ENCODE assay signal across 23 cellular contexts in genomic region chr3:49712166-49712565, GRCh38. TPM values are rescaled to one million over a fixed set of nuclear protein-coding genes. Genes with fewer than 3 reads are reported as not detected.
DNase-seq lines count a peak whose midpoint lies in the region; ATAC-seq and TF ChIP-seq lines count a peak whose summit lies in the region.
"Had no signal": no experiment of that assay in that cellular context is flagged by ENCODE, and none has a peak within 500 bp of the region (broad histone marks: within the 10 kb centered on the region; RNA-seq: fewer than 3 reads in every experiment).

No MANE protein-coding gene starts in this region.

- peaks cover 5% of the 10 kb centered on the region for H3K27me3 Mint-ChIP-seq in endothelial cell (ENCODE audit: unreplicated experiment)
- H3K27me3 Mint-ChIP-seq: CD4-positive, CD25-positive, alpha-beta regulatory T cell; IgD-negative memory B cell had no signal

- no peaks in the 10 kb centered on the region for H3K27me3 ChIP-seq in right atrium auricular region
- no peaks in the 10 kb centered on the region for H3K27me3 ChIP-seq in sigmoid colon
- H3K27me3 ChIP-seq in stomach, result no peaks in the 10 kb centered on the region
- H3K27me3 ChIP-seq in heart right ventricle, result no peaks in the 10 kb centered on the region
- H3K27me3 ChIP-seq: Peyer's patch had no signal

- H3K4me3 ChIP-seq in right atrium auricular region (no peak overlapping the region), sigmoid colon (no peak overlapping the region), stomach (no peak overlapping the region), heart right ventricle (no peak overlapping the region)
- H3K4me3 ChIP-seq: Peyer's patch, SK-N-MC had no signal

- H3K4me3 Mint-ChIP-seq in endothelial cell (ENCODE audit: unreplicated experiment), result no peak overlapping the region
- H3K4me3 Mint-ChIP-seq: CD4-positive, CD25-positive, alpha-beta regulatory T cell; H9; IgD-negative memory B cell had no signal

- H3K4me1 Mint-ChIP-seq in endothelial cell (ENCODE audit: unreplicated experiment), result peaks cover 10% of the 10 kb centered on the region
- H3K4me1 Mint-ChIP-seq: H9 had no signal

- no peaks in the 10 kb centered on the region for H3K9me3 Mint-ChIP-seq in endothelial cell (ENCODE audit: unreplicated experiment)
- H3K9me3 Mint-ChIP-seq: CD4-positive, CD25-positive, alpha-beta regulatory T cell; H9; IgD-negative memory B cell had no signal

- TF ChIP-seq POLR2A in sigmoid colon (IDR thresholded peaks at IDR 0.05), result no peak
- no peak for TF ChIP-seq POLR2A in stomach (IDR thresholded peaks at IDR 0.05)

- no peak overlapping the region for H3K27ac Mint-ChIP-seq in endothelial cell (ENCODE audit: unreplicated experiment)

- H3K9me3 ChIP-seq in right atrium auricular region (no peaks in the 10 kb centered on the region), KOPT-K1 (ENCODE audit: insufficient read depth, low read length, poor library complexity, severe bottlenecking) (no peaks in the 10 kb centered on the region), sigmoid colon (no peaks in the 10 kb centered on the region), stomach (no peaks in the 10 kb centered on the region), heart right ventricle (no peaks in the 10 kb centered on the region)
- H3K9me3 ChIP-seq: Peyer's patch had no signal

- intact Hi-C loops in left ventricle myocardium superior (cut with micrococcal nuclease), result no loop called here
- intact Hi-C loops in sigmoid colon (cut with DNase I), result no loop called here
- intact Hi-C loops in stomach (cut with DNase I; ENCODE audit: low total_unique reads), result loop anchor here (10.0 kb wide), 1 partner anchor 123 kb away; no protein-coding TSS in a partner anchor
- intact Hi-C loops in heart right ventricle (cut with DNase I), result no loop called here

- no peak for TF ChIP-seq EP300 in sigmoid colon (IDR thresholded peaks at IDR 0.05)
- no peak for TF ChIP-seq EP300 in stomach (IDR thresholded peaks at IDR 0.05)

- H3K27ac ChIP-seq in right atrium auricular region, result no peak overlapping the region
- H3K27ac ChIP-seq in KOPT-K1 (ENCODE audit: low read depth, low read length, poor library complexity, severe bottlenecking), result peak overlapping the region; percentile 70
- no peak overlapping the region for H3K27ac ChIP-seq in sigmoid colon
- no peak overlapping the region for H3K27ac ChIP-seq in stomach
- no peak overlapping the region for H3K27ac ChIP-seq in heart right ventricle
- H3K27ac ChIP-seq: HL-60, Peyer's patch, SK-N-MC had no signal

- peaks cover 13% of the 10 kb centered on the region for H3K36me3 ChIP-seq in right atrium auricular region
- H3K36me3 ChIP-seq in KOPT-K1 (ENCODE audit: insufficient read depth, low read length), result peaks cover 28% of the 10 kb centered on the region
- H3K36me3 ChIP-seq in sigmoid colon, result peaks cover 6 to 45% (median 8%) of the 10 kb centered on the region in 4 donors
- peaks cover 0 to 78% (median 57%) of the 10 kb centered on the region in 4 donors for H3K36me3 ChIP-seq in stomach
- peaks cover 0 to 81% (median 8%) of the 10 kb centered on the region in 9 donors for H3K36me3 ChIP-seq in heart right ventricle

- H3K4me1 ChIP-seq in right atrium auricular region (no peaks in the 10 kb centered on the region), sigmoid colon (no peaks in the 10 kb centered on the region), stomach (no peaks in the 10 kb centered on the region), heart right ventricle (no peaks in the 10 kb centered on the region)
- H3K4me1 ChIP-seq: Peyer's patch had no signal

- TF ChIP-seq CTCF in right atrium auricular region (IDR thresholded peaks at IDR 0.05) (no peak), endothelial cell (IDR thresholded peaks at IDR 0.05; ENCODE audit: unreplicated experiment) (no peak), sigmoid colon (IDR thresholded peaks at IDR 0.05) (no peak), stomach (IDR thresholded peaks at IDR 0.05) (no peak), heart right ventricle (IDR thresholded peaks at IDR 0.05) (no peak)

- WGBS in sigmoid colon, 2 donors, result 91 to 97% methylated on average over 11 of the region's 11 CpGs
- WGBS in stomach, 5 donors, result 89 to 97% (median 93%) methylated on average over 4 to 11 of the region's 11 CpGs
- WGBS in heart right ventricle, 2 donors, result 92 to 96% methylated on average over 11 of the region's 11 CpGs

- peak; percentile 19 for DNase-seq in left ventricle myocardium superior
- no peak for DNase-seq in right atrium auricular region (ENCODE audit: low spot score)
- DNase-seq in endothelial cell (ENCODE audit: low spot score), result peak; percentile 2
- peak; percentile 52 for DNase-seq in sigmoid colon
- DNase-seq in stomach, result no peak
- DNase-seq in heart right ventricle, result no peak
- DNase-seq: ACHN, AML-193, COR-L47, DMS 273 treated with DMSO at 0.1 percent for 48 hours, H9, NCI-H1092 treated with DMSO at 0.1 percent for 48 hours, NCI-H146, NCI-H2029 treated with DMSO at 0.1 percent for 48 hours, SHP77 had no signal

- ATAC-seq in left ventricle myocardium superior, result no peak
- ATAC-seq in GM21390 (IDR thresholded peaks at IDR 0.05; ENCODE audit: unreplicated experiment), result no peak
- no peak for ATAC-seq in heart right ventricle

- H3K36me3 Mint-ChIP-seq in endothelial cell (ENCODE audit: low read depth, unreplicated experiment), result peaks cover 2% of the 10 kb centered on the region

RNA-seq across cellular contexts. Expression of gene AMIGO3, which starts 7.3 kb away (rescaled TPM):
- not detected for total RNA-seq in left ventricle myocardium superior
- 1 to 10 TPM in 1 of 2 donors, under 1 TPM in 1; 0.44 to 1.1 TPM for total RNA-seq in right atrium auricular region
- total RNA-seq in endothelial cell (ENCODE audit: unreplicated experiment), result 0.56 TPM
- under 1 TPM in 2 of 4 donors, not detected in 2; 0.71 to 0.82 TPM for total RNA-seq in sigmoid colon
- 1 to 10 TPM in 1 of 3 donors, under 1 TPM in 1, not detected in 1; 0.46 to 1.2 TPM for polyA plus RNA-seq in sigmoid colon
- total RNA-seq in stomach, result 1 to 10 TPM in 1 of 5 donors, not detected in 4; 1.3 TPM
- under 1 TPM; 0.19 to 0.83 (median 0.76) TPM for polyA plus RNA-seq in stomach
- total RNA-seq in heart right ventricle, result under 1 TPM in 2 of 10 donors, not detected in 8; 0.09 to 0.15 TPM
- 1 to 10 TPM; 1.8 to 2.1 TPM for polyA plus RNA-seq in heart right ventricle
- total RNA-seq: CD4-positive, CD25-positive, alpha-beta regulatory T cell; NCI-H460 had no signal

RNA-seq across cellular contexts. Expression of gene GMPPB, which starts 11.6 kb away (rescaled TPM):
- total RNA-seq in left ventricle myocardium superior (16.4 TPM), right atrium auricular region (10 to 100 TPM; 12.0 to 21.7 TPM), endothelial cell (ENCODE audit: unreplicated experiment) (21.3 TPM), sigmoid colon (10 to 100 TPM in 2 of 4 donors, 1 to 10 TPM in 2; 9.9 to 14.3 (median 10.8) TPM), stomach (10 to 100 TPM; 26.3 to 81.7 (median 39.3) TPM), heart right ventricle (10 to 100 TPM in 8 of 10 donors, 1 to 10 TPM in 2; 9.6 to 30.4 (median 12.9) TPM)
- polyA plus RNA-seq in sigmoid colon (10 to 100 TPM; 25.2 to 57.5 (median 44.9) TPM), stomach (10 to 100 TPM; 14.4 to 33.6 (median 27.3) TPM), heart right ventricle (10 to 100 TPM in 1 of 2 donors, 1 to 10 TPM in 1; 8.7 to 48.8 TPM)

RNA-seq across cellular contexts. Expression of gene RNF123, which starts 22.8 kb away (rescaled TPM):
- total RNA-seq in left ventricle myocardium superior (45.3 TPM), right atrium auricular region (10 to 100 TPM; 29.1 to 29.8 TPM), endothelial cell (ENCODE audit: unreplicated experiment) (42.3 TPM), sigmoid colon (10 to 100 TPM; 16.5 to 29.4 (median 20.8) TPM), stomach (10 to 100 TPM; 19.6 to 75.4 (median 33.3) TPM), heart right ventricle (10 to 100 TPM; 41.5 to 61.8 (median 51.4) TPM)
- polyA plus RNA-seq in sigmoid colon (10 to 100 TPM; 12.5 to 28.6 (median 14.4) TPM), stomach (10 to 100 TPM; 18.1 to 22.8 (median 22.0) TPM), heart right ventricle (10 to 100 TPM; 23.6 to 30.8 TPM)

RNA-seq across cellular contexts. Expression of gene MST1, which starts 22.9 kb away (rescaled TPM):
- 6.6 TPM for total RNA-seq in left ventricle myocardium superior
- total RNA-seq in right atrium auricular region, result 1 to 10 TPM; 3.9 to 8.0 TPM
- 22.0 TPM for total RNA-seq in endothelial cell (ENCODE audit: unreplicated experiment)
- 10 to 100 TPM in 2 of 4 donors, 1 to 10 TPM in 2; 3.9 to 12.5 (median 7.7) TPM for total RNA-seq in sigmoid colon
- 10 to 100 TPM in 1 of 3 donors, 1 to 10 TPM in 1, not detected in 1; 3.0 to 18.1 TPM for polyA plus RNA-seq in sigmoid colon
- 100 to 1,000 TPM in 2 of 5 donors, 10 to 100 TPM in 2, 1 to 10 TPM in 1; 6.7 to 172 (median 14.9) TPM for total RNA-seq in stomach
- 10 to 100 TPM; 18.9 to 36.9 (median 20.5) TPM for polyA plus RNA-seq in stomach
- total RNA-seq in heart right ventricle, result 1 to 10 TPM; 2.3 to 5.1 (median 3.8) TPM
- 10 to 100 TPM in 1 of 2 donors, 1 to 10 TPM in 1; 3.3 to 16.0 TPM for polyA plus RNA-seq in heart right ventricle

RNA-seq across cellular contexts. Expression of gene APEH, which starts 38.0 kb away (rescaled TPM):
- 113 TPM for total RNA-seq in left ventricle myocardium superior
- total RNA-seq in right atrium auricular region, result 10 to 100 TPM; 61.1 to 67.5 TPM
- total RNA-seq in endothelial cell (ENCODE audit: unreplicated experiment), result 71.1 TPM
- total RNA-seq in sigmoid colon, result 10 to 100 TPM; 49.0 to 64.8 (median 57.7) TPM
- 100 to 1,000 TPM in 1 of 3 donors, 10 to 100 TPM in 2; 64.9 to 102 (median 71.4) TPM for polyA plus RNA-seq in sigmoid colon
- 100 to 1,000 TPM in 1 of 5 donors, 10 to 100 TPM in 4; 23.9 to 104 (median 49.4) TPM for total RNA-seq in stomach
- 10 to 100 TPM; 40.3 to 69.7 (median 46.0) TPM for polyA plus RNA-seq in stomach
- 100 to 1,000 TPM; 101 to 140 (median 110) TPM for total RNA-seq in heart right ventricle
- polyA plus RNA-seq in heart right ventricle, result 10 to 100 TPM; 18.2 to 65.7 TPM

Comparison
In these comparisons a context has a peak if more than half of its experiments do, and no peak if none do; other contexts are left out.
1. DNase-seq: peak in left ventricle myocardium superior (single experiment), endothelial cell (single experiment) and sigmoid colon (single experiment); none in right atrium auricular region (single experiment), stomach (single experiment) and heart right ventricle (0 of 2).